In the genomic region with DNA sequence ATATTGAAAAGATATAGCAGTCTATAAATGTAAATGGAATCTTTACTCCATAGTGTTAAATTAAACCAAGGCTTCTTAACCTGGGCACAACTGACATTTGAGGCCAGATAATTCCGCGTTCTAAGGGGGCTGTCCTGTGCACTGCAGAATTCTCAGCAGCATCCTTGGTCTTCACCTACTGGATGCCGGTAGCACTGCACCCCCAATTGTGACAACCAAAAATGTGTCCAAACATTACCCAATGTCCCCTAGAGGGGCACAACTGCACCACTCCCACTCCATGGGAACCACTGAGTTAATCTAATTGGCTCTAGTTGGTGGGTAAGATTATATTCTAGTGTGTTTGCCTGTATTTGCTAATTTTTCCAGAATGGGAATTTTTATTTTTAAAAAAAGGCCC, we compare ENCODE assay signal across 1 cellular context.
TF ChIP-seq lines count a peak whose summit lies in the region.

No MANE protein-coding gene starts in this region.

TF ChIP-seq in K562, 482 proteins besides CTCF, POLR2A, EP300 and RAD21:
- TF ChIP-seq LEF1 (IDR thresholded peaks at IDR 0.05) (no peak), MYBL2 (IDR thresholded peaks at IDR 0.05; ENCODE audit: low read depth) (no peak), MYBL2 (CRISPR knock-in tag; IDR thresholded peaks at IDR 0.05; ENCODE audit: borderline replicate concordance) (no peak), MXI1 (IDR thresholded peaks at IDR 0.05; ENCODE audit: low read depth, low read length) (no peak), XRCC3 (IDR thresholded peaks at IDR 0.05) (no peak), FOSL1 (tag; conservative IDR thresholded peaks at IDR 0.05) (no peak), ARNT (IDR thresholded peaks at IDR 0.05) (no peak), ARID1B (IDR thresholded peaks at IDR 0.05) (no peak), ZNF175 (CRISPR knock-in tag; IDR thresholded peaks at IDR 0.05; ENCODE audit: low read depth) (no peak), IRF1 (CRISPR knock-in tag; IDR thresholded peaks at IDR 0.05; ENCODE audit: borderline replicate concordance) (no peak), CCNT2 (IDR thresholded peaks at IDR 0.05; ENCODE audit: borderline replicate concordance, extremely low read depth, insufficient read length, low read depth, low read length) (no peak), ZNF23 (CRISPR knock-in tag; IDR thresholded peaks at IDR 0.05) (no peak), ZNF696 (CRISPR knock-in tag; conservative IDR thresholded peaks at IDR 0.05) (no peak), GMEB1 (CRISPR knock-in tag; IDR thresholded peaks at IDR 0.05) (no peak), CBX8 (IDR thresholded peaks at IDR 0.05; ENCODE audit: borderline replicate concordance, extremely low read depth, low read depth, low read length, poor library complexity, severe bottlenecking) (no peak), ZNF431 (CRISPR knock-in tag; IDR thresholded peaks at IDR 0.05) (no peak), ZNF639 (CRISPR knock-in tag; conservative IDR thresholded peaks at IDR 0.05 in 1 of 2, IDR thresholded peaks at IDR 0.05 in 1 of 2) (no peak)
- TF ChIP-seq, protein P1, sequence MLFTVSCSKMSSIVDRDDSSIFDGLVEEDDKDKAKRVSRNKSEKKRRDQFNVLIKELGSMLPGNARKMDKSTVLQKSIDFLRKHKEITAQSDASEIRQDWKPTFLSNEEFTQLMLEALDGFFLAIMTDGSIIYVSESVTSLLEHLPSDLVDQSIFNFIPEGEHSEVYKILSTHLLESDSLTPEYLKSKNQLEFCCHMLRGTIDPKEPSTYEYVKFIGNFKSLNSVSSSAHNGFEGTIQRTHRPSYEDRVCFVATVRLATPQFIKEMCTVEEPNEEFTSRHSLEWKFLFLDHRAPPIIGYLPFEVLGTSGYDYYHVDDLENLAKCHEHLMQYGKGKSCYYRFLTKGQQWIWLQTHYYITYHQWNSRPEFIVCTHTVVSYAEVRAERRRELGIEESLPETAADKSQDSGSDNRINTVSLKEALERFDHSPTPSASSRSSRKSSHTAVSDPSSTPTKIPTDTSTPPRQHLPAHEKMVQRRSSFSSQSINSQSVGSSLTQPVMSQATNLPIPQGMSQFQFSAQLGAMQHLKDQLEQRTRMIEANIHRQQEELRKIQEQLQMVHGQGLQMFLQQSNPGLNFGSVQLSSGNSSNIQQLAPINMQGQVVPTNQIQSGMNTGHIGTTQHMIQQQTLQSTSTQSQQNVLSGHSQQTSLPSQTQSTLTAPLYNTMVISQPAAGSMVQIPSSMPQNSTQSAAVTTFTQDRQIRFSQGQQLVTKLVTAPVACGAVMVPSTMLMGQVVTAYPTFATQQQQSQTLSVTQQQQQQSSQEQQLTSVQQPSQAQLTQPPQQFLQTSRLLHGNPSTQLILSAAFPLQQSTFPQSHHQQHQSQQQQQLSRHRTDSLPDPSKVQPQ (CRISPR knock-in tag; IDR thresholded peaks at IDR 0.05; ENCODE audit: borderline replicate concordance) = no peak
- TF ChIP-seq, protein P2, sequence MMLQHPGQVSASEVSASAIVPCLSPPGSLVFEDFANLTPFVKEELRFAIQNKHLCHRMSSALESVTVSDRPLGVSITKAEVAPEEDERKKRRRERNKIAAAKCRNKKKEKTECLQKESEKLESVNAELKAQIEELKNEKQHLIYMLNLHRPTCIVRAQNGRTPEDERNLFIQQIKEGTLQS (IDR thresholded peaks at IDR 0.05) = no peak
- TF ChIP-seq, protein P2 (CRISPR knock-in tag; conservative IDR thresholded peaks at IDR 0.05) = no peak
- TF ChIP-seq, protein P3, sequence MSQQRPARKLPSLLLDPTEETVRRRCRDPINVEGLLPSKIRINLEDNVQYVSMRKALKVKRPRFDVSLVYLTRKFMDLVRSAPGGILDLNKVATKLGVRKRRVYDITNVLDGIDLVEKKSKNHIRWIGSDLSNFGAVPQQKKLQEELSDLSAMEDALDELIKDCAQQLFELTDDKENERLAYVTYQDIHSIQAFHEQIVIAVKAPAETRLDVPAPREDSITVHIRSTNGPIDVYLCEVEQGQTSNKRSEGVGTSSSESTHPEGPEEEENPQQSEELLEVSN (IDR thresholded peaks at IDR 0.05; ENCODE audit: borderline replicate concordance in 1 of 2, extremely low read depth in 1 of 2, insufficient read depth in 1 of 2, insufficient read length in 1 of 2, low read depth in 1 of 2, low read length in 1 of 2, poor library complexity in 1 of 2, severe bottlenecking in 1 of 2) = no peak
